In the genomic region with DNA sequence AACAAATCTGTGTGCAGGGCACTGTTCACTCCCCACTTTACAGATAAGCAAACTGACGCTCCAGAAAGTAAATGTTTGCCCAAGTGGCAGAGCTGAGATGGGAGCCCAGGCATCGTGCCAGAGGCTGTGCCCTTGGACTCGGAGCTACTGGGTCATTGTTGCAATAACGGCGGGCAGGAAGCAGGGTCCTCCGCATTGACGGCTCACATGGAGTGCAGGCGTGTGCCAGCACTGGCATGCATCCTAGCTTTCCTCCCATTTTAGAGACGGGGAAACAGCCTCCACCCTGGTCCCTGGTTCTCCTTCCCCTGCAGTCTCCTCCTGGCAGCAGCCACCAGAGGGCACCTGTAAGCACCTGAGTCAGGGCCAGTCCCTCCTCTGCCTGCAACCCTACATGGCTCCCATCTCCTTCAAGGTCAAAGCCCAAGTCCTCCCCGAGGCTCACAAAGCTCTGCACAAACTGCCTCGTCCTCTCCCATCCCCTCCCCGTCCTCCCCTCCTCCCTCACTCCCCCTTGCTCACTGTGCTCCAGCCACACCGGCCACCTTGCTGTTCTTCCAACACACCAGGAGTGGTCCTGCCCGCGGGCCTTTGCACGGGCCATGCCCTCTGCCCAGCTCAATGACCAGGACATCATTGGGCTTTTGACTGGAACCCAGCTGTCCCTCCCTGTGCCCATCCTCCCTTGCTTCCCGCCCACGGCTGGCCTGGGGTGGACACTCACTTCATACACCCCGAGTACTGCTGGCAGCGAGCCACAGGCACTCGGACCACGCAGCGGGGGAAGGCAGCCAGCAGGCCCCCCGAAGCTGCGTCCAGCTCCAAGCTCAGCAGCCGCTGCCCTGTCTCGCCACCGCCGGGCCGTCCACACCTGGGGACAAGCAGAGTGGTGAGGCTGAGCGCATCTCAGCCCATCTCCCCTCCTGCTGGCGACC, we compare ENCODE assay signal across 1 cellular context.
TF ChIP-seq lines count a peak whose summit lies in the region.

No MANE protein-coding gene starts in this region.

TF ChIP-seq in GM23338, 12 proteins besides CTCF, POLR2A, EP300 and RAD21 (continued from another document):
- TF ChIP-seq, protein P1, sequence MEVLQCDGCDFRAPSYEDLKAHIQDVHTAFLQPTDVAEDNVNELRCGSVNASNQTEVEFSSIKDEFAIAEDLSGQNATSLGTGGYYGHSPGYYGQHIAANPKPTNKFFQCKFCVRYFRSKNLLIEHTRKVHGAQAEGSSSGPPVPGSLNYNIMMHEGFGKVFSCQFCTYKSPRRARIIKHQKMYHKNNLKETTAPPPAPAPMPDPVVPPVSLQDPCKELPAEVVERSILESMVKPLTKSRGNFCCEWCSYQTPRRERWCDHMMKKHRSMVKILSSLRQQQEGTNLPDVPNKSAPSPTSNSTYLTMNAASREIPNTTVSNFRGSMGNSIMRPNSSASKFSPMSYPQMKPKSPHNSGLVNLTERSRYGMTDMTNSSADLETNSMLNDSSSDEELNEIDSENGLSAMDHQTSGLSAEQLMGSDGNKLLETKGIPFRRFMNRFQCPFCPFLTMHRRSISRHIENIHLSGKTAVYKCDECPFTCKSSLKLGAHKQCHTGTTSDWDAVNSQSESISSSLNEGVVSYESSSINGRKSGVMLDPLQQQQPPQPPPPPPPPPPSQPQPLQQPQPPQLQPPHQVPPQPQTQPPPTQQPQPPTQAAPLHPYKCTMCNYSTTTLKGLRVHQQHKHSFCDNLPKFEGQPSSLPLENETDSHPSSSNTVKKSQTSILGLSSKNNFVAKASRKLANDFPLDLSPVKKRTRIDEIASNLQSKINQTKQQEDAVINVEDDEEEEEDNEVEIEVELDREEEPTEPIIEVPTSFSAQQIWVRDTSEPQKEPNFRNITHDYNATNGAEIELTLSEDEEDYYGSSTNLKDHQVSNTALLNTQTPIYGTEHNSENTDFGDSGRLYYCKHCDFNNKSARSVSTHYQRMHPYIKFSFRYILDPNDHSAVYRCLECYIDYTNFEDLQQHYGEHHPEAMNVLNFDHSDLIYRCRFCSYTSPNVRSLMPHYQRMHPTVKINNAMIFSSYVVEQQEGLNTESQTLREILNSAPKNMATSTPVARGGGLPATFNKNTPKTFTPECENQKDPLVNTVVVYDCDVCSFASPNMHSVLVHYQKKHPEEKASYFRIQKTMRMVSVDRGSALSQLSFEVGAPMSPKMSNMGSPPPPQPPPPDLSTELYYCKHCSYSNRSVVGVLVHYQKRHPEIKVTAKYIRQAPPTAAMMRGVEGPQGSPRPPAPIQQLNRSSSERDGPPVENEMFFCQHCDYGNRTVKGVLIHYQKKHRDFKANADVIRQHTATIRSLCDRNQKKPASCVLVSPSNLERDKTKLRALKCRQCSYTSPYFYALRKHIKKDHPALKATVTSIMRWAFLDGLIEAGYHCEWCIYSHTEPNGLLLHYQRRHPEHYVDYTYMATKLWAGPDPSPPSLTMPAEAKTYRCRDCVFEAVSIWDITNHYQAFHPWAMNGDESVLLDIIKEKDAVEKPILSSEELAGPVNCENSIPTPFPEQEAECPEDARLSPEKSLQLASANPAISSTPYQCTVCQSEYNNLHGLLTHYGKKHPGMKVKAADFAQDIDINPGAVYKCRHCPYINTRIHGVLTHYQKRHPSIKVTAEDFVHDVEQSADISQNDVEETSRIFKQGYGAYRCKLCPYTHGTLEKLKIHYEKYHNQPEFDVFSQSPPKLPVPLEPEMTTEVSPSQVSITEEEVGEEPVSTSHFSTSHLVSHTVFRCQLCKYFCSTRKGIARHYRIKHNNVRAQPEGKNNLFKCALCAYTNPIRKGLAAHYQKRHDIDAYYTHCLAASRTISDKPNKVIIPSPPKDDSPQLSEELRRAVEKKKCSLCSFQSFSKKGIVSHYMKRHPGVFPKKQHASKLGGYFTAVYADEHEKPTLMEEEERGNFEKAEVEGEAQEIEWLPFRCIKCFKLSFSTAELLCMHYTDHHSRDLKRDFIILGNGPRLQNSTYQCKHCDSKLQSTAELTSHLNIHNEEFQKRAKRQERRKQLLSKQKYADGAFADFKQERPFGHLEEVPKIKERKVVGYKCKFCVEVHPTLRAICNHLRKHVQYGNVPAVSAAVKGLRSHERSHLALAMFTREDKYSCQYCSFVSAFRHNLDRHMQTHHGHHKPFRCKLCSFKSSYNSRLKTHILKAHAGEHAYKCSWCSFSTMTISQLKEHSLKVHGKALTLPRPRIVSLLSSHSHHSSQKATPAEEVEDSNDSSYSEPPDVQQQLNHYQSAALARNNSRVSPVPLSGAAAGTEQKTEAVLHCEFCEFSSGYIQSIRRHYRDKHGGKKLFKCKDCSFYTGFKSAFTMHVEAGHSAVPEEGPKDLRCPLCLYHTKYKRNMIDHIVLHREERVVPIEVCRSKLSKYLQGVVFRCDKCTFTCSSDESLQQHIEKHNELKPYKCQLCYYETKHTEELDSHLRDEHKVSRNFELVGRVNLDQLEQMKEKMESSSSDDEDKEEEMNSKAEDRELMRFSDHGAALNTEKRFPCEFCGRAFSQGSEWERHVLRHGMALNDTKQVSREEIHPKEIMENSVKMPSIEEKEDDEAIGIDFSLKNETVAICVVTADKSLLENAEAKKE (CRISPR knock-in tag; IDR thresholded peaks at IDR 0.05): no peak
- no peak for TF ChIP-seq ZNF114 (CRISPR knock-in tag; IDR thresholded peaks at IDR 0.05)
- TF ChIP-seq JUNB (IDR thresholded peaks at IDR 0.05; ENCODE audit: unreplicated experiment): no peak
